In the genomic region with DNA sequence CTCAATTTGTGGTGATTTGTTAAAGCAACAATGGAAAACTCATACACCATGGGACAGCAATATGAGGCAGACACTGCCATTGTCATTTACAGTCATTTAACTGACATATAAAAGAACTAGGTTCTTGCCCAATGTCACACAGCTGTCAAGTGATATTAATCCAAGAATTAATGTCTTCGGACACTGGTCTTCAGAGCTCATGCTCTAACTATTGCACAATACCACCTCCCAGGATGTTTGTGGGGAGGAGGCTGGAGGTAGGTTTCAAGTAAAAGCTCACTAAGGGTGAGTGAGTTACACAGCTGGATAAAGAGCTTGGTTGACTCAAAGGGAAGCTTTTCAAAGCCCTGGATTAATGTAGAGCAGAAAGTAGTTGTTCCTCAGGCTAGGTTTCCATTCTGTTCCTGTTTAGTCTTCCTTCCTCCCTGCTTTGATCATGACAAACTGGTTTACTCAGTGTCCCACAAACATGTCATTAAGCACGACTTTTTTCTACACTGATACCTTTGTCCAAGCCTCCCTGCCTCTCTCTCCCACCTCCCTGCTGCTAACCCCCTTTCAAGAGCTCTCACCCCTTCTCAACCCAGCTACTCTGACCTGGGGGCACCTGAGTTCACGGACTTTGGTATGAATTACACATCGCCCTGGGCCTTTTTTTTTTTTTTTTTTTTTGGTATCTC, we compare ENCODE assay signal across 8 cellular contexts. TPM values are rescaled to one million over a fixed set of nuclear protein-coding genes. Genes with fewer than 3 reads are reported as not detected.
DNase-seq lines count a peak whose midpoint lies in the region; ATAC-seq and TF ChIP-seq lines count a peak whose summit lies in the region.

No MANE protein-coding gene starts in this region.

- peaks cover 19% of the 10 kb centered on the region; the same call in 1 of the 2 replicates for H3F3A ChIP-seq in PC-9 (ENCODE audit: insufficient read depth, low read depth)

- peak overlapping the region; percentile 59 for H3K27ac ChIP-seq in PC-9

- POLR2A ChIA-PET in PC-9 (lab: Charles Lee; ENCODE audit: unreplicated experiment) = interaction anchor here (0.7 kb wide), 1 partner anchor 85 kb away, joined by 4 read pairs; no protein-coding TSS in a partner anchor

- intact Hi-C loops in PC-9 (cut with micrococcal nuclease; ENCODE audit: unreplicated experiment) = no loop called here

- no peaks in the 10 kb centered on the region for H3K36me3 ChIP-seq in PC-9 (ENCODE audit: low read depth)
- no peaks in the 10 kb centered on the region for H3K36me3 ChIP-seq in endocrine pancreas (ENCODE audit: control insufficient read depth, insufficient read depth, low read length)

- DNase-seq in NOMO-1 treated with DMSO at 0.1 percent for 48 hours (lab: John Stamatoyannopoulos, UW; ENCODE audit: unreplicated experiment) = peak; percentile 38
- no peak for DNase-seq in NOMO-1 treated with dmso at 0.1 percent for 144 hours (lab: John Stamatoyannopoulos, UW; ENCODE audit: unreplicated experiment)
- DNase-seq in PC-9 = peak; percentile 11 to 57
- no peak for DNase-seq in skeletal muscle cell (ENCODE audit: low read depth)
- no peak for DNase-seq in anterior cingulate cortex (lab: John Stamatoyannopoulos, UW)

- H3K79me2 ChIP-seq in PC-9 (ENCODE audit: low read depth) = peaks cover 10% of the 10 kb centered on the region; the same call in 1 of the 2 replicates

- no peaks in the 10 kb centered on the region for H3K9me3 ChIP-seq in PC-9 (ENCODE audit: insufficient read depth, low read depth)
- no peaks in the 10 kb centered on the region for H3K9me3 ChIP-seq in endocrine pancreas (ENCODE audit: control insufficient read depth, low read length)

- BruUV-seq in PC-9 (replicated peaks; lab: Mats Ljungman, UMichigan) = no TSS peak

- H2AFZ ChIP-seq in PC-9 = peak overlapping the region; percentile 86

- H3K9me2 ChIP-seq in PC-9 (ENCODE audit: insufficient read depth) = no peaks in the 10 kb centered on the region

- peaks cover 19% of the 10 kb centered on the region for H3K4me1 ChIP-seq in PC-9 (replicated peaks; ENCODE audit: insufficient read depth)
- H3K4me1 ChIP-seq in endocrine pancreas (ENCODE audit: control insufficient read depth, insufficient read depth, low read length) = no peaks in the 10 kb centered on the region

- ATAC-seq in HG02571 (IDR thresholded peaks at IDR 0.05; ENCODE audit: unreplicated experiment) (no peak), HG03432 (IDR thresholded peaks at IDR 0.05; ENCODE audit: unreplicated experiment) (no peak)

- no peak for TF ChIP-seq CTCF in PC-9 (conservative IDR thresholded peaks at IDR 0.05)

- H3K9ac ChIP-seq in endocrine pancreas (ENCODE audit: control insufficient read depth, insufficient read depth, low read length) = no peak overlapping the region

- H3K4me3 ChIP-seq in PC-9 (peak overlapping the region; percentile 83), endocrine pancreas (ENCODE audit: control insufficient read depth, insufficient read depth, low read length) (peak overlapping the region; percentile 71), skeletal muscle cell (ENCODE audit: low read depth, low read length) (peak overlapping the region; percentile 81)

- H3K27me3 ChIP-seq in PC-9 (ENCODE audit: insufficient read depth, low read depth) (no peaks in the 10 kb centered on the region), endocrine pancreas (ENCODE audit: control insufficient read depth, insufficient read depth, low read length) (no peaks in the 10 kb centered on the region)

- no peaks in the 10 kb centered on the region for H4K20me1 ChIP-seq in PC-9 (ENCODE audit: insufficient read depth)

- CTCF ChIA-PET in PC-9 (lab: Charles Lee) = interaction anchor here (1.2 kb wide), 1 partner anchor 157 kb away, joined by 4 read pairs; a partner anchor contains a TSS

- H3K4me2 ChIP-seq in PC-9 = peak overlapping the region; percentile 90

RNA-seq across cellular contexts. Expression of a gene that starts 1.0 kb away (rescaled TPM):
- total RNA-seq in PC-9 (2021) = 9.3 and 12.5 TPM in 2 replicates

Comparison
In these comparisons a context has a peak if more than half of its experiments do, and no peak if none do; other contexts are left out.
1. DNase-seq: peak in NOMO-1 treated with DMSO at 0.1 percent for 48 hours (single experiment) and PC-9 (2 of 2); none in NOMO-1 treated with dmso at 0.1 percent for 144 hours (single experiment), skeletal muscle cell (single experiment) and anterior cingulate cortex (0 of 58).
2. Peak in every context shown above with its lines, with median percentiles within 50 percentile points of each other: H3K4me3 ChIP-seq.